ENCODE assay signal across 27 cellular contexts in genomic region chr15:93495799-93496637, GRCh38.
A peak's percentile ranks its signal among the peaks of the same experiment; 100 is the strongest.
DNase-seq lines count a peak whose midpoint lies in the region; ATAC-seq and TF ChIP-seq lines count a peak whose summit lies in the region.
"Had no signal": no experiment of that assay in that cellular context is flagged by ENCODE, and none has a peak within 500 bp of the region (broad histone marks: within the 10 kb centered on the region; RNA-seq: fewer than 3 reads in every experiment).

No MANE protein-coding gene starts in this region.

- intact Hi-C loops in MCF 10A (cut with micrococcal nuclease): no loop called here
- intact Hi-C loops in breast epithelium (cut with DNase I; ENCODE audit: low total_unique reads): no loop called here

- CTCF ChIA-PET in MCF 10A (lab: Yijun Ruan, JAX): no interaction called here

- POLR2A ChIA-PET in MCF 10A (lab: Yijun Ruan, JAX): no interaction called here

- H3K9me3 Mint-ChIP-seq in MCF 10A (ENCODE audit: unreplicated experiment) (no peaks in the 10 kb centered on the region), chondrocyte (ENCODE audit: low read depth) (peaks cover 4% of the 10 kb centered on the region)
- H3K9me3 Mint-ChIP-seq: nephron; stimulated activated naive CD8-positive, alpha-beta T cell treated with anti-CD3 and anti-CD28 coated beads, Interleukin-15, Interleukin-2, amounts not matched to agents 100 ng/mL and 50 ng/mL, for 24 hours; T-helper 1 cell treated with Interleukin-12 subunit alpha and Interleukin-12 subunit beta and Interleukin-4 antibody, amounts not matched to agents 30 μg/mL and 1 μg/mL, for 36 hours had no signal

- no peak for TF ChIP-seq CTCF in MCF 10A (IDR thresholded peaks at IDR 0.05; ENCODE audit: unreplicated experiment)
- TF ChIP-seq CTCF in breast epithelium (IDR thresholded peaks at IDR 0.05): no peak
- peak; percentile 16 for TF ChIP-seq CTCF in chondrocyte (IDR thresholded peaks at IDR 0.05)

- ATAC-seq in GM21381 (IDR thresholded peaks at IDR 0.05; ENCODE audit: unreplicated experiment): no peak
- ATAC-seq: pancreas had no signal

- no peak for TF ChIP-seq POLR2A in breast epithelium (IDR thresholded peaks at IDR 0.05)

- BruUV-seq in MCF 10A (replicated peaks; lab: Mats Ljungman, UMichigan): no TSS peak

- no peak for DNase-seq in MCF 10A (ENCODE audit: unreplicated experiment)
- DNase-seq in breast epithelium (ENCODE audit: low spot score in 2 of 2): no peak
- no peak for DNase-seq in chondrocyte (ENCODE audit: low spot score)
- peak; percentile 28 for DNase-seq in iPS-NIHi11 (ENCODE audit: low spot score)
- DNase-seq in A172 (ENCODE audit: low spot score): no peak
- DNase-seq in 8988T: no peak
- no peak for DNase-seq in NCI-H1092 (lab: John Stamatoyannopoulos, UW)
- DNase-seq: activated CD4-positive, alpha-beta T cell treated with anti-CD3 and anti-CD28 coated beads for 4 hours; activated naive CD4-positive, alpha-beta T cell; activated T-cell treated with anti-CD3 and anti-CD28 coated beads, Interleukin-2, amount 50 U/mL, for 48 hours; AML-193; caudate nucleus; DMS153; erythroblast; foreskin fibroblast; NCI-H1436 treated with DMSO at 0.1 percent for 48 hours; NCI-H510A treated with DMSO at 0.1 percent for 48 hours; pancreas; sigmoid colon; stimulated activated CD4-positive, alpha-beta T cell treated with anti-CD3 and anti-CD28 coated beads, Interleukin-15, amount 100 ng/mL, for 24 hours; thyroid gland had no signal

- H3K36me3 ChIP-seq in breast epithelium: no peaks in the 10 kb centered on the region
- H3K36me3 ChIP-seq: pancreas, sigmoid colon, thyroid gland had no signal

- H3K36me3 Mint-ChIP-seq in MCF 10A (ENCODE audit: insufficient read depth, unreplicated experiment) (no peaks in the 10 kb centered on the region), chondrocyte (ENCODE audit: low read depth) (no peaks in the 10 kb centered on the region)

- no peak overlapping the region for H3K4me3 ChIP-seq in breast epithelium
- H3K4me3 ChIP-seq: hepatocyte, pancreas, sigmoid colon, thyroid gland had no signal

- no peaks in the 10 kb centered on the region for H3K27me3 ChIP-seq in breast epithelium
- H3K27me3 ChIP-seq: hepatocyte, pancreas, sigmoid colon, thyroid gland had no signal

- H3K4me1 Mint-ChIP-seq in MCF 10A (ENCODE audit: insufficient read depth, unreplicated experiment): peaks cover 32% of the 10 kb centered on the region
- H3K4me1 Mint-ChIP-seq in chondrocyte (ENCODE audit: low read depth): peaks cover 60% of the 10 kb centered on the region

- no peak overlapping the region for H3K27ac ChIP-seq in breast epithelium
- H3K27ac ChIP-seq: hepatocyte, KMS-11, pancreas, sigmoid colon, thyroid gland had no signal

- peak overlapping the region; percentile 51 for H3K27ac Mint-ChIP-seq in MCF 10A (ENCODE audit: low read depth, unreplicated experiment)
- H3K27ac Mint-ChIP-seq in chondrocyte (ENCODE audit: unreplicated experiment): no peak overlapping the region
- H3K27ac Mint-ChIP-seq: nephron; stimulated activated naive CD8-positive, alpha-beta T cell treated with anti-CD3 and anti-CD28 coated beads, Interleukin-15, Interleukin-2, amounts not matched to agents 100 ng/mL and 50 ng/mL, for 24 hours; T-helper 1 cell treated with Interleukin-12 subunit alpha and Interleukin-12 subunit beta and Interleukin-4 antibody, amounts not matched to agents 30 μg/mL and 1 μg/mL, for 36 hours had no signal

- H3K27me3 Mint-ChIP-seq in MCF 10A (ENCODE audit: insufficient read depth, unreplicated experiment) (no peaks in the 10 kb centered on the region), chondrocyte (ENCODE audit: low read depth) (no peaks in the 10 kb centered on the region)
- H3K27me3 Mint-ChIP-seq: stimulated activated naive CD8-positive, alpha-beta T cell treated with anti-CD3 and anti-CD28 coated beads, Interleukin-15, Interleukin-2, amounts not matched to agents 100 ng/mL and 50 ng/mL, for 24 hours had no signal

- H3K4me3 Mint-ChIP-seq in MCF 10A (ENCODE audit: unreplicated experiment) (no peak overlapping the region), chondrocyte (ENCODE audit: unreplicated experiment) (no peak overlapping the region)
- H3K4me3 Mint-ChIP-seq: nephron; stimulated activated naive CD8-positive, alpha-beta T cell treated with anti-CD3 and anti-CD28 coated beads, Interleukin-15, Interleukin-2, amounts not matched to agents 100 ng/mL and 50 ng/mL, for 24 hours; T-helper 1 cell treated with Interleukin-12 subunit alpha and Interleukin-12 subunit beta and Interleukin-4 antibody, amounts not matched to agents 30 μg/mL and 1 μg/mL, for 36 hours had no signal

- no peaks in the 10 kb centered on the region for H3K9me3 ChIP-seq in breast epithelium
- H3K9me3 ChIP-seq: pancreas, sigmoid colon, thyroid gland had no signal

- no peaks in the 10 kb centered on the region for H3K4me1 ChIP-seq in breast epithelium
- H3K4me1 ChIP-seq: pancreas, thyroid gland had no signal
